In the genomic region with DNA sequence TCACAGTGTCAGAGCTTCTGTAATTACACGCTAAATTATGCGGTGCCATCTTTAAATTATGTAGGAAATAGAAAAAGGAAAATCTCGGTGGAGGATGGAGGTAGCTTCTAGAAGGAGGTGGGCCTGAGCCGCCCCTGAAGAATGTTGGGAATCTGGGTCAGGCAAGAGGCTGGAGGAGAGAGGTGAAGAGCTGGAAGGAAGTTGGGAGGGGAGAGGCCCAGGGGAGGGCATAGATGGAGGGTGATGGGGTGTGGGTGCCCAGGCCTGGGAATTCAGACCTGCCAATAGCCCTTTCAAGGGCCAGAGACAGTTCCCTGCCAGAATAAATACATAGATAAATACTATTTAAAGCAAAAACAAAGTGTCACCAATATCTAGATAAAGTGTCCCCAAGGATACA, we compare ENCODE assay signal across 12 cellular contexts.
"Had no signal": no experiment of that assay in that cellular context is flagged by ENCODE, and none has a peak within 500 bp of the region (broad histone marks: within the 10 kb centered on the region; RNA-seq: fewer than 3 reads in every experiment).

No MANE protein-coding gene starts in this region.

- H3K4me1 ChIP-seq: gastroesophageal sphincter had no signal

- ATAC-seq: gastroesophageal sphincter; left lobe of liver; natural killer cell treated with Interleukin-12 subunit alpha and Interleukin-12 subunit beta and Interleukin-15 and Interleukin-18, amount 100 ng/mL, for 72 hours; stimulated activated naive B cell treated with anti-CD40 and anti-IgM and Interleukin-4, amounts not matched to agents 10 μg/mL and 1 μg/mL and 100 μg/mL, for 72 hours had no signal

- H3K27me3 ChIP-seq: gastroesophageal sphincter had no signal

- H3K4me3 ChIP-seq: gastroesophageal sphincter, skin epidermis had no signal

- DNase-seq: activated B cell treated with CpG ODN at 0.5 μM for 24 hours; activated CD4-positive, alpha-beta T cell treated with anti-CD3 and anti-CD28 coated beads, Interleukin-2, amount 10 ng/mL, durations not matched to agents 24 days and 14 days; activated naive CD4-positive, alpha-beta T cell; erythroblast; posterior cingulate gyrus; stimulated activated CD4-positive, alpha-beta T cell treated with anti-CD3 and anti-CD28 coated beads, Interleukin-15, amount 100 ng/mL, for 24 hours; stimulated activated CD4-positive, alpha-beta T cell treated with anti-CD3 and anti-CD28 coated beads, Interleukin-4, amount 100 ng/mL, for 1 hour; stimulated activated naive B cell treated with anti-CD40 and anti-IgM and Interleukin-4, amounts not matched to agents 10 μg/mL and 1 μg/mL and 100 μg/mL, for 72 hours had no signal

- H3K36me3 ChIP-seq: gastroesophageal sphincter had no signal

- H3K27ac ChIP-seq: gastroesophageal sphincter, skin epidermis had no signal
